Comparison of ENCODE assay signal across 16 cellular contexts in the genomic region with DNA sequence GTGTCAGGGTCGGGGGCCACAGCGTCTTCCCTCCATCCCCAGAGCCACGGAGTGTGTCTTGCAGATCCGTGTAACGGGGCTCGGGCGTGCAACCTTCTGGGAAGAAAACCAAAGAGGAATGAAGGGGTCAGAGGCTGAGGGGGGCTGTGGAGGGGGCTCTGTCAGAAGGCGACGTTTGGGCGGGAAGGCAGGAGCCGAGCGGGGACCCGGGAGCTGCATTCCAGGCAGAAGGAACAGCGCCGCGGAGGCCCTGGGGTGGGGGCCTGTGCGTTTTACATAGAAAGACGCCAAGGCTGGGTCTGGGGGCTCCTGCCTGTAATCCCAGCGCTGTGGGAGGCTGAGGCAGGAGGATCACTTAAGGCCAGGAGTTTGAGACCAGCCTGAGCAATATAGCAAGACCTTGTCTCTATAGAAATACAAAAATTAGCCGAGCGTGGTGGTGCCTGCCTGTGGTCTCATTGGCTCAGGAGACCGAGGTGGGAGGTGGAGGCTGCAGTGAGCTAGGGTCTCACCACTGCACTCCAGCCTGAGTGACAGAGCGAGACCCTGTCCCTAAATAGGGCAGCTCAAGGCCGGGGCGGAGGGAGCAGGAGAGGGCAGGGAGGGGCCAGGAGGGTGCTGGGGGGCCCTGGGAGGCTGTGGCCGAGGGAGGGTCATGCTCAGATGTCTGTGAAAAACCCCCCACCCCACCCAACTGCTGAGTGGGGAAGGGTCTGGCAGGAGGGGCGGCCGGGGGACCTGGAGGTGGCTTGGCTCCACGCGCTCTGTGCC. TPM values are rescaled to one million over a fixed set of nuclear protein-coding genes. Genes with fewer than 3 reads are reported as not detected.
DNase-seq lines count a peak whose midpoint lies in the region; ATAC-seq, FAIRE-seq and TF ChIP-seq lines count a peak whose summit lies in the region.
"Had no signal": no experiment of that assay in that cellular context is flagged by ENCODE, and none has a peak within 500 bp of the region (broad histone marks: within the 10 kb centered on the region; RNA-seq: fewer than 3 reads in every experiment).

No MANE protein-coding gene starts in this region.

- H3K4me3 ChIP-seq in GM12875 (ENCODE audit: low read depth, low read length) (peak overlapping the region; percentile 53), Peyer's patch (peak overlapping the region; percentile 28 to 38 (median 36)), keratinocyte (ENCODE audit: control insufficient read depth in 2 of 3, extremely low read depth in 1 of 3, insufficient read depth in 2 of 3, low read depth in 1 of 3, low read length in 3 of 3) (no peak overlapping the region), right cardiac atrium (ENCODE audit: low read length) (no peak overlapping the region)
- H3K4me3 ChIP-seq: dorsolateral prefrontal cortex had no signal

- H3K36me3 Mint-ChIP-seq in stimulated activated effector memory CD8-positive, alpha-beta T cell treated with anti-CD3 and anti-CD28 coated beads, Interleukin-12 subunit alpha, Interleukin-12 subunit beta, amount 100 ng/mL, for 72 hours, result peaks cover under 1% of the 10 kb centered on the region

- no peak for ATAC-seq in stimulated activated effector memory CD8-positive, alpha-beta T cell treated with anti-CD3 and anti-CD28 coated beads, Interleukin-12 subunit alpha, Interleukin-12 subunit beta, amount 100 ng/mL, for 72 hours
- no peak for ATAC-seq in right cardiac atrium
- ATAC-seq: activated naive CD8-positive, alpha-beta T cell treated with anti-CD3 and anti-CD28 coated beads, Interleukin-2, amount 50 U/mL, for 24 hours; left lobe of liver had no signal

- no peak overlapping the region for H2AFZ ChIP-seq in keratinocyte (ENCODE audit: control insufficient read depth, low read length)

- peaks cover 4% of the 10 kb centered on the region for H4K20me1 ChIP-seq in keratinocyte (ENCODE audit: control insufficient read depth, extremely low read depth, insufficient read depth, low read length)

- H3K4me1 Mint-ChIP-seq in stimulated activated effector memory CD8-positive, alpha-beta T cell treated with anti-CD3 and anti-CD28 coated beads, Interleukin-12 subunit alpha, Interleukin-12 subunit beta, amount 100 ng/mL, for 72 hours, result peaks cover 19% of the 10 kb centered on the region

- no peaks in the 10 kb centered on the region for H3K36me3 ChIP-seq in Peyer's patch
- no peaks in the 10 kb centered on the region for H3K36me3 ChIP-seq in keratinocyte (ENCODE audit: control insufficient read depth in 2 of 2, extremely low read depth in 1 of 2, insufficient read depth in 2 of 2, low read length in 2 of 2)

- no peak for FAIRE-seq in keratinocyte (lab: Jason Lieb, UNC)

- no peak for DNase-seq in Peyer's patch
- DNase-seq in keratinocyte (ENCODE audit: low read depth, low spot score), result no peak
- DNase-seq in stimulated activated effector memory CD8-positive, alpha-beta T cell treated with anti-CD3 and anti-CD28 coated beads, Interleukin-12 subunit alpha, Interleukin-12 subunit beta, amount 100 ng/mL, for 72 hours (ENCODE audit: low spot score in 2 of 2), result no peak
- no peak for DNase-seq in ecto neural progenitor cell (ENCODE audit: low spot score)
- no peak for DNase-seq in stimulated activated CD4-positive, alpha-beta T cell treated with anti-CD3 and anti-CD28 coated beads, Interleukin-4, amount 100 ng/mL, for 4 hours
- no peak for DNase-seq in DMS79 (lab: John Stamatoyannopoulos, UW)
- no peak for DNase-seq in right cardiac atrium
- DNase-seq: activated naive CD8-positive, alpha-beta T cell treated with anti-CD3 and anti-CD28 coated beads, Interleukin-2, amount 50 U/mL, for 24 hours; dorsolateral prefrontal cortex; NCI-H2107; posterior cingulate gyrus; stimulated activated CD4-positive, alpha-beta T cell treated with anti-CD3 and anti-CD28 coated beads, Interleukin-4, amount 100 ng/mL, for 1 hour had no signal

- 62% methylated on average over 30 of the region's 30 CpGs for WGBS in right cardiac atrium

- no peaks in the 10 kb centered on the region for H3K9me3 Mint-ChIP-seq in stimulated activated effector memory CD8-positive, alpha-beta T cell treated with anti-CD3 and anti-CD28 coated beads, Interleukin-12 subunit alpha, Interleukin-12 subunit beta, amount 100 ng/mL, for 72 hours
- H3K9me3 Mint-ChIP-seq: activated naive CD8-positive, alpha-beta T cell treated with anti-CD3 and anti-CD28 coated beads, Interleukin-2, amount 50 U/mL, for 24 hours; T-helper 1 cell treated with Interleukin-12 subunit alpha and Interleukin-12 subunit beta and Interleukin-4 antibody, amounts not matched to agents 30 μg/mL and 1 μg/mL, for 36 hours had no signal

- peak overlapping the region in 2 of 4 donors; percentile 62 to 67 for H3K27ac ChIP-seq in Peyer's patch
- no peak overlapping the region for H3K27ac ChIP-seq in keratinocyte (ENCODE audit: control insufficient read depth, insufficient read depth, low read length)
- no peak overlapping the region for H3K27ac ChIP-seq in right cardiac atrium (ENCODE audit: low read length)

- no peaks in the 10 kb centered on the region for H3K9me3 ChIP-seq in Peyer's patch
- H3K9me3 ChIP-seq in keratinocyte (ENCODE audit: control insufficient read depth, low read depth, low read length), result no peaks in the 10 kb centered on the region
- no peaks in the 10 kb centered on the region for H3K9me3 ChIP-seq in right cardiac atrium (ENCODE audit: control insufficient read depth, low read length)

- intact Hi-C loops in right cardiac atrium (cut with DNase I), result no loop called here

- H3K4me3 Mint-ChIP-seq in stimulated activated effector memory CD8-positive, alpha-beta T cell treated with anti-CD3 and anti-CD28 coated beads, Interleukin-12 subunit alpha, Interleukin-12 subunit beta, amount 100 ng/mL, for 72 hours, result peak overlapping the region; percentile 50
- H3K4me3 Mint-ChIP-seq: activated naive CD8-positive, alpha-beta T cell treated with anti-CD3 and anti-CD28 coated beads, Interleukin-2, amount 50 U/mL, for 24 hours had no signal

- TF ChIP-seq POLR2A in Peyer's patch (IDR thresholded peaks at IDR 0.05), result no peak

- H3K9me1 ChIP-seq in keratinocyte (ENCODE audit: control insufficient read depth, extremely low read depth, insufficient read depth, low read length), result no peaks in the 10 kb centered on the region

- H3K4me2 ChIP-seq in keratinocyte (ENCODE audit: control insufficient read depth, extremely low read depth, insufficient read depth, low read depth, low read length), result peak overlapping the region; percentile 10

- H3K79me2 ChIP-seq in keratinocyte (ENCODE audit: control insufficient read depth, insufficient read depth, low read length), result no peaks in the 10 kb centered on the region

- peak overlapping the region; percentile 75 for H3K27ac Mint-ChIP-seq in stimulated activated effector memory CD8-positive, alpha-beta T cell treated with anti-CD3 and anti-CD28 coated beads, Interleukin-12 subunit alpha, Interleukin-12 subunit beta, amount 100 ng/mL, for 72 hours
- H3K27ac Mint-ChIP-seq: activated naive CD8-positive, alpha-beta T cell treated with anti-CD3 and anti-CD28 coated beads, Interleukin-2, amount 50 U/mL, for 24 hours had no signal

- dilution Hi-C loops in keratinocyte (cut with MboI; ENCODE audit: extremely low pct_ligation_motif_present, low sequenced_read_pairs), result no loop called here

- TF ChIP-seq CTCF in GM12875 (IDR thresholded peaks at IDR 0.05; ENCODE audit: borderline replicate concordance, insufficient read depth, low read depth, low read length) (no peak), Peyer's patch (IDR thresholded peaks at IDR 0.05) (no peak), keratinocyte (optimal IDR thresholded peaks at IDR 0.05 in 1 of 3, IDR thresholded peaks at IDR 0.05 in 1 of 3, conservative IDR thresholded peaks at IDR 0.05 in 1 of 3; ENCODE audit: extremely low read depth in 1 of 3, insufficient read depth in 2 of 3, low read length in 3 of 3) (no peak)

- H3K4me1 ChIP-seq in Peyer's patch, result peaks cover 5 to 29% (median 14%) of the 10 kb centered on the region in 4 donors
- H3K4me1 ChIP-seq in keratinocyte (ENCODE audit: control insufficient read depth, extremely low read depth, insufficient read depth, low read length), result peaks cover 6% of the 10 kb centered on the region
- no peaks in the 10 kb centered on the region for H3K4me1 ChIP-seq in right cardiac atrium (ENCODE audit: control insufficient read depth, insufficient read depth, low read length)

- H3K27me3 ChIP-seq in Peyer's patch (no peaks in the 10 kb centered on the region), keratinocyte (ENCODE audit: control insufficient read depth, extremely low read depth, insufficient read depth, low read length) (no peaks in the 10 kb centered on the region), right cardiac atrium (ENCODE audit: control insufficient read depth, insufficient read depth) (no peaks in the 10 kb centered on the region)
- H3K27me3 ChIP-seq: dorsolateral prefrontal cortex had no signal

- H3K9ac ChIP-seq in keratinocyte (ENCODE audit: control insufficient read depth, extremely low read depth, insufficient read depth, low read length), result no peak overlapping the region

RNA-seq across cellular contexts. Expression of gene ARID3A, which starts 27.9 kb away (rescaled TPM):
- 10 to 100 TPM in 1 of 4 donors, 1 to 10 TPM in 3; 2.8 to 11.0 (median 4.9) TPM for total RNA-seq in Peyer's patch
- polyA plus RNA-seq in keratinocyte, result 2.6 to 3.4 TPM (median 3.1 TPM) in 3 replicates
- polyA plus RNA-seq in keratinocyte (2011; ENCODE audit: low read depth), result 2.9 TPM
- 2.4 and 3.7 TPM in 2 replicates for polyA plus RNA-seq in keratinocyte (2011; cell fraction: cytosol; rRNA removed)
- 6.7 and 7.0 TPM in 2 replicates for polyA plus RNA-seq in keratinocyte (2011; cell fraction: nucleus; rRNA removed)
- polyA plus RNA-seq in keratinocyte (2012; ENCODE audit: low replicate concordance), result 2.8 and 5.1 TPM in 2 replicates
- polyA minus RNA-seq in keratinocyte, result 4.9 to 31.0 TPM (median 10.5 TPM) in 3 replicates
- polyA minus RNA-seq in keratinocyte (2011; cell fraction: cytosol; rRNA and poly(A)+ RNA removed), result 14.2 TPM
- 6.9 and 15.6 TPM in 2 replicates for polyA minus RNA-seq in keratinocyte (2011; cell fraction: nucleus; rRNA and poly(A)+ RNA removed)
- total RNA-seq in right cardiac atrium, result 1 to 10 TPM; 4.2 to 6.2 (median 5.6) TPM
- polyA plus RNA-seq in right cardiac atrium, result 3.3 TPM

RNA-seq across cellular contexts. Expression of gene WDR18, which starts 30.5 kb away (rescaled TPM):
- total RNA-seq in Peyer's patch, result 10 to 100 TPM; 26.4 to 58.8 (median 40.5) TPM
- 26.3 to 48.7 TPM (median 38.3 TPM) in 3 replicates for polyA plus RNA-seq in keratinocyte
- polyA plus RNA-seq in keratinocyte (2011; ENCODE audit: low read depth), result 12.4 TPM
- 22.3 and 60.9 TPM in 2 replicates for polyA plus RNA-seq in keratinocyte (2011; cell fraction: cytosol; rRNA removed)
- polyA plus RNA-seq in keratinocyte (2011; cell fraction: nucleus; rRNA removed), result 33.2 and 50.6 TPM in 2 replicates
- 39.8 and 64.6 TPM in 2 replicates for polyA plus RNA-seq in keratinocyte (2012; ENCODE audit: low replicate concordance)
- polyA minus RNA-seq in keratinocyte, result 33.9 to 81.4 TPM (median 40.9 TPM) in 3 replicates
- 112 TPM for polyA minus RNA-seq in keratinocyte (2011; cell fraction: cytosol; rRNA and poly(A)+ RNA removed)
- 33.0 and 40.4 TPM in 2 replicates for polyA minus RNA-seq in keratinocyte (2011; cell fraction: nucleus; rRNA and poly(A)+ RNA removed)
- 10 to 100 TPM; 12.2 to 24.0 (median 15.8) TPM for total RNA-seq in right cardiac atrium
- polyA plus RNA-seq in right cardiac atrium, result 22.5 TPM

RNA-seq across cellular contexts. Expression of gene KISS1R, which starts 36.6 kb away (rescaled TPM):
- total RNA-seq in Peyer's patch (not detected), right cardiac atrium (not detected)
- polyA plus RNA-seq in keratinocyte (not detected in 3 replicates), right cardiac atrium (not detected)
- not detected for polyA plus RNA-seq in keratinocyte (2011; ENCODE audit: low read depth)
- not detected in 2 replicates for polyA plus RNA-seq in keratinocyte (2011; cell fraction: cytosol; rRNA removed)
- polyA plus RNA-seq in keratinocyte (2011; cell fraction: nucleus; rRNA removed), result not detected in 2 replicates
- not detected in 2 replicates for polyA plus RNA-seq in keratinocyte (2012; ENCODE audit: low replicate concordance)
- not detected in 3 replicates for polyA minus RNA-seq in keratinocyte
- polyA minus RNA-seq in keratinocyte (2011; cell fraction: cytosol; rRNA and poly(A)+ RNA removed), result not detected
- not detected in 2 replicates for polyA minus RNA-seq in keratinocyte (2011; cell fraction: nucleus; rRNA and poly(A)+ RNA removed)
- total RNA-seq: H4, left lobe of liver had no signal

RNA-seq across cellular contexts. Expression of gene R3HDM4, which starts 40.7 kb away (rescaled TPM):
- total RNA-seq in Peyer's patch (10 to 100 TPM; 20.8 to 43.5 (median 34.8) TPM), right cardiac atrium (10 to 100 TPM; 18.6 to 31.2 (median 21.2) TPM)
- polyA plus RNA-seq in keratinocyte (33.5 to 48.0 TPM (median 47.9 TPM) in 3 replicates), right cardiac atrium (25.8 TPM)
- 8.9 TPM for polyA plus RNA-seq in keratinocyte (2011; ENCODE audit: low read depth)
- 29.4 and 48.9 TPM in 2 replicates for polyA plus RNA-seq in keratinocyte (2011; cell fraction: cytosol; rRNA removed)
- polyA plus RNA-seq in keratinocyte (2011; cell fraction: nucleus; rRNA removed), result 41.7 and 60.5 TPM in 2 replicates
- 49.5 and 55.4 TPM in 2 replicates for polyA plus RNA-seq in keratinocyte (2012; ENCODE audit: low replicate concordance)
- 18.7 to 45.3 TPM (median 35.7 TPM) in 3 replicates for polyA minus RNA-seq in keratinocyte
- polyA minus RNA-seq in keratinocyte (2011; cell fraction: cytosol; rRNA and poly(A)+ RNA removed), result 58.3 TPM
- polyA minus RNA-seq in keratinocyte (2011; cell fraction: nucleus; rRNA and poly(A)+ RNA removed), result 17.5 and 19.2 TPM in 2 replicates

RNA-seq across cellular contexts. Expression of gene GRIN3B, which starts 46.5 kb away (rescaled TPM):
- total RNA-seq in Peyer's patch (not detected), right cardiac atrium (under 1 TPM in 1 of 4 donors, not detected in 3; 0.06 TPM)
- polyA plus RNA-seq in keratinocyte (0.20 to 1.9 TPM (median 0.84 TPM) in 3 replicates), right cardiac atrium (not detected)
- polyA plus RNA-seq in keratinocyte (2011; ENCODE audit: low read depth), result 0.12 TPM
- 0.11 and 0.79 TPM in 2 replicates for polyA plus RNA-seq in keratinocyte (2011; cell fraction: cytosol; rRNA removed)
- 2.7 and 8.4 TPM in 2 replicates for polyA plus RNA-seq in keratinocyte (2011; cell fraction: nucleus; rRNA removed)
- 0.76 and 0.95 TPM in 2 replicates for polyA plus RNA-seq in keratinocyte (2012; ENCODE audit: low replicate concordance)
- 0.22 to 1.5 TPM (median 0.56 TPM) in 3 replicates for polyA minus RNA-seq in keratinocyte
- polyA minus RNA-seq in keratinocyte (2011; cell fraction: cytosol; rRNA and poly(A)+ RNA removed), result 2.5 TPM
- 3.4 TPM in 2 replicates for polyA minus RNA-seq in keratinocyte (2011; cell fraction: nucleus; rRNA and poly(A)+ RNA removed)
- total RNA-seq: H4, left lobe of liver had no signal

Comparison
In these comparisons a context has a peak if more than half of its experiments do, and no peak if none do; other contexts are left out.
1. H3K4me3 ChIP-seq: peak in GM12875 (single experiment) and Peyer's patch (4 of 4); none in keratinocyte (0 of 3) and right cardiac atrium (single experiment).